ENCODE assay signal across 9 cellular contexts in genomic region chr11:933002-933820, GRCh38. TPM values are rescaled to one million over a fixed set of nuclear protein-coding genes. Genes with fewer than 3 reads are reported as not detected.
DNase-seq lines count a peak whose midpoint lies in the region; ATAC-seq and TF ChIP-seq lines count a peak whose summit lies in the region.
"Had no signal": no experiment of that assay in that cellular context is flagged by ENCODE, and none has a peak within 500 bp of the region (broad histone marks: within the 10 kb centered on the region; RNA-seq: fewer than 3 reads in every experiment).

No MANE protein-coding gene starts in this region.

- WGBS in H9 (ENCODE audit: extremely low coverage, insufficient read length, low lambda C conversion rate): no CpG with 5 or more reads among the region's 20 CpGs

- no peak overlapping the region for H3K23ac ChIP-seq in H9 (ENCODE audit: insufficient read length, low read depth, low read length)

- peak overlapping the region; percentile 20 for H4K91ac ChIP-seq in H9 (ENCODE audit: insufficient read length, low read depth, low read length)

- no peaks in the 10 kb centered on the region; a peak in 1 of 5 replicates for H3K9me3 Mint-ChIP-seq in H9

- H3K23me2 ChIP-seq in H9 (ENCODE audit: insufficient read length, low read depth, low read length, poor library complexity, severe bottlenecking): peaks cover 5% of the 10 kb centered on the region

- H3K27me3 ChIP-seq in H9 (ENCODE audit: insufficient read depth, low read length): no peaks in the 10 kb centered on the region
- no peaks in the 10 kb centered on the region for H3K27me3 ChIP-seq in brain microvascular endothelial cell (replicated peaks)
- peaks cover 9% of the 10 kb centered on the region; the same call in 1 of the 2 replicates for H3K27me3 ChIP-seq in iPS-20b (ENCODE audit: insufficient read depth, low read length)
- H3K27me3 ChIP-seq in gastrocnemius medialis: no peaks in the 10 kb centered on the region

- H2BK15ac ChIP-seq in H9 (ENCODE audit: low read depth, low read length): no peak overlapping the region

- H2BK20ac ChIP-seq in H9 (ENCODE audit: low read depth, low read length, poor library complexity, severe bottlenecking): no peak overlapping the region

- TF ChIP-seq CTCF in H9 (conservative IDR thresholded peaks at IDR 0.05) (no peak), brain microvascular endothelial cell (IDR thresholded peaks at IDR 0.05; ENCODE audit: low read depth, low read length, missing control alignments) (no peak), gastrocnemius medialis (IDR thresholded peaks at IDR 0.05 in 4 of 5, conservative IDR thresholded peaks at IDR 0.05 in 1 of 5) (no peak)

- no peak overlapping the region for H4K5ac ChIP-seq in H9 (ENCODE audit: insufficient read length, low read depth, low read length)

- no peak overlapping the region for H3K4ac ChIP-seq in H9 (ENCODE audit: low read depth, low read length)

- no peak overlapping the region for H3K56ac ChIP-seq in H9 (ENCODE audit: insufficient read length, low read depth, low read length)

- H3K36me3 Mint-ChIP-seq in H9 (ENCODE audit: insufficient read depth in 1 of 3, low read depth in 3 of 3): peaks cover 1 to 7% (median 6%) of the 10 kb centered on the region in 3 experiments; a peak in 4 of 7 replicates

- H4K8ac ChIP-seq in H9 (replicated peaks; ENCODE audit: insufficient read length, low read depth, low read length): no peak overlapping the region

- no peaks in the 10 kb centered on the region for H4K20me1 ChIP-seq in H9 (ENCODE audit: control insufficient read depth, insufficient read depth, insufficient read length)

- peak overlapping the region; percentile 23 for H3K18ac ChIP-seq in H9 (ENCODE audit: insufficient read length, low read depth, low read length)

- peaks cover 49 to 61% of the 10 kb centered on the region in 2 experiments for H3K4me1 Mint-ChIP-seq in H9

- H3K9me3 ChIP-seq in H9 (ENCODE audit: control insufficient read depth, low read depth, low read length) (no peaks in the 10 kb centered on the region), iPS-20b (ENCODE audit: insufficient read depth, low read depth, low read length) (no peaks in the 10 kb centered on the region), gastrocnemius medialis (no peaks in the 10 kb centered on the region)

- H3K4me3 ChIP-seq in brain microvascular endothelial cell (ENCODE audit: low read depth, low read length) (no peak overlapping the region), iPS-20b (ENCODE audit: low read length) (peak overlapping the region; percentile 2; the same call in 1 of the 2 replicates), gastrocnemius medialis (no peak overlapping the region)

- H2AFZ ChIP-seq in H9 (ENCODE audit: low read length): no peak overlapping the region

- ATAC-seq in gastrocnemius medialis (peak in 1 of 2 donors; percentile 30), GM18909 (IDR thresholded peaks at IDR 0.05; ENCODE audit: poor library complexity, unreplicated experiment) (no peak), left colon (no peak), GM21529 (IDR thresholded peaks at IDR 0.05; ENCODE audit: unreplicated experiment) (no peak)

- H3K27me3 Mint-ChIP-seq in H9 (ENCODE audit: low read depth): peaks cover 6% of the 10 kb centered on the region

- H3K4me1 ChIP-seq in H9 (ENCODE audit: insufficient read depth, low read length) (peaks cover 15% of the 10 kb centered on the region; the same call in 1 of the 2 replicates), iPS-20b (ENCODE audit: insufficient read depth, low read length) (peaks cover 26% of the 10 kb centered on the region), gastrocnemius medialis (peaks cover 27 to 37% of the 10 kb centered on the region in 2 donors)

- H2BK12ac ChIP-seq in H9 (ENCODE audit: insufficient read length, low read depth, low read length): no peak overlapping the region

- H3K27ac ChIP-seq in H9 (ENCODE audit: insufficient read length, low read depth, low read length): no peak overlapping the region
- H3K27ac ChIP-seq in brain microvascular endothelial cell: no peak overlapping the region
- no peak overlapping the region for H3K27ac ChIP-seq in iPS-20b (ENCODE audit: low read length)
- peak overlapping the region; percentile 24 to 59 (median 42) for H3K27ac ChIP-seq in gastrocnemius medialis

- H3K4me2 ChIP-seq in H9 (ENCODE audit: insufficient read depth, insufficient read length, low read length): peak overlapping the region; percentile 17

- H3K36me3 ChIP-seq in brain microvascular endothelial cell (replicated peaks) (no peaks in the 10 kb centered on the region), iPS-20b (ENCODE audit: insufficient read depth, low read depth, low read length) (peaks cover 13% of the 10 kb centered on the region), gastrocnemius medialis (no peaks in the 10 kb centered on the region)

- H3K9ac ChIP-seq in H9 (ENCODE audit: extremely low read depth, insufficient read length, low read length): no peak overlapping the region
- no peak overlapping the region; the same call in 1 of the 2 replicates for H3K9ac ChIP-seq in iPS-20b (ENCODE audit: low read depth, low read length)

- H3T11ph ChIP-seq in H9 (ENCODE audit: low read length): no peak overlapping the region

- H3K27ac Mint-ChIP-seq in H9: peak overlapping the region; percentile 24 to 63 (median 49); a peak in 4 of 7 replicates

- DNase-seq in H9 (no peak), brain microvascular endothelial cell (peak; percentile 38), gastrocnemius medialis (no peak), NAMALWA (ENCODE audit: low spot score) (no peak), left colon (no peak)
- DNase-seq: NCI-H748 treated with DMSO at 0.1 percent for 48 hours had no signal

- H2BK5ac ChIP-seq in H9 (ENCODE audit: insufficient read length, low read length): no peak overlapping the region

- H3K4me3 Mint-ChIP-seq in H9: peak overlapping the region; percentile 17 to 35; a peak in 3 of 5 replicates

- H3K79me1 ChIP-seq in H9 (ENCODE audit: insufficient read depth, low read depth, low read length, poor library complexity, severe bottlenecking): peaks cover 18% of the 10 kb centered on the region

- intact Hi-C loops in gastrocnemius medialis (cut with DNase I; ENCODE audit: low total_unique reads): no loop called here
- intact Hi-C loops in left colon (cut with DNase I, micrococcal nuclease): no loop called here

- H3K79me2 ChIP-seq in H9 (ENCODE audit: insufficient read depth, low read length): peaks cover 20% of the 10 kb centered on the region; the same call in 1 of the 2 replicates

- in situ Hi-C loops in brain microvascular endothelial cell (cut with HindIII; ENCODE audit: low pct_ligation_motif_present, low sequenced_read_pairs) (no loop called here), gastrocnemius medialis (cut with MboI; ENCODE audit: low sequenced_read_pairs in 4 of 4) (no loop called here)

- H3K14ac ChIP-seq in H9 (ENCODE audit: insufficient read depth, low read length): peak overlapping the region; percentile 8; the same call in 1 of the 2 replicates

- H2AK5ac ChIP-seq in H9 (ENCODE audit: insufficient read length, low read length): no peak overlapping the region

- H2BK120ac ChIP-seq in H9 (ENCODE audit: low read depth, low read length, poor library complexity, severe bottlenecking): no peak overlapping the region

- TF ChIP-seq POLR2A in gastrocnemius medialis (IDR thresholded peaks at IDR 0.05): no peak

RNA-seq across cellular contexts. Expression of gene AP2A2, which starts 7.5 kb away (rescaled TPM):
- total RNA-seq in H9 (2021): 51.7 and 53.7 TPM in 2 replicates
- total RNA-seq in gastrocnemius medialis: 10 to 100 TPM; 21.2 to 26.1 (median 25.7) TPM
- total RNA-seq in left colon: 10 to 100 TPM; 61.6 to 68.8 TPM

RNA-seq across cellular contexts. Expression of gene CHID1, which starts 22.6 kb away (rescaled TPM):
- total RNA-seq in H9 (2021) (87.2 and 89.4 TPM in 2 replicates), gastrocnemius medialis (10 to 100 TPM; 23.3 to 43.2 (median 33.1) TPM), left colon (10 to 100 TPM; 52.0 to 54.2 TPM)

Comparison
In these comparisons a context has a peak if more than half of its experiments do, and no peak if none do; other contexts are left out.
1. H3K27ac ChIP-seq: peak in gastrocnemius medialis (4 of 4); none in H9 (single experiment), brain microvascular endothelial cell (single experiment) and iPS-20b (single experiment).